1 cellular context compared by ENCODE assay signal in genomic region chr18:70459731-70460130, GRCh38.
TF ChIP-seq lines count a peak whose summit lies in the region.

No MANE protein-coding gene starts in this region.

TF ChIP-seq in GM23338, 12 proteins besides CTCF, POLR2A, EP300 and RAD21 (continued from another document):
- no peak for TF ChIP-seq ZNF462 (CRISPR knock-in tag; IDR thresholded peaks at IDR 0.05)
- TF ChIP-seq ETS1 (IDR thresholded peaks at IDR 0.05): no peak
- no peak for TF ChIP-seq ZNF331 (CRISPR knock-in tag; IDR thresholded peaks at IDR 0.05; ENCODE audit: low read depth)
